In the genomic region with DNA sequence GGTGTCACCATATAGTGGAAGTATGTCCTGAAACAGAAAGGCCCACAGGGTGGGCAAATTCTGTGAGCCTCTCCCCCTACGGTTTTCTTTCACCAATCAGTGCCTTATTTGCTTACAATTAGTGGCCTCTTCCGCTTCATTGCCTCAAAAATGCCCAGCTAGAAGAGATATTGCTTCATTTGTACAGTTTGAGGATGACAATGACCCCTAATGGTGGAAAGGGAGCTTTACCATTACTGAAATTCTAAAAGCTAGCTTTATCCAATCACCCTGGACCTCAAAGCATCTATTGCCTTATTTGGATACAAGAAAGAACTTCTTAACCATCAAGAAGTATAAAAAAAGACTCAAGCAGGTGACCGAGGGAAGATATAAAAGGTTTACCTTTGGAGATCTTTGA, we compare ENCODE assay signal across 12 cellular contexts. TPM values are rescaled to one million over a fixed set of nuclear protein-coding genes. Genes with fewer than 3 reads are reported as not detected.
A peak's percentile ranks its signal among the peaks of the same experiment; 100 is the strongest.
DNase-seq lines count a peak whose midpoint lies in the region; FAIRE-seq and TF ChIP-seq lines count a peak whose summit lies in the region.
"Had no signal": no experiment of that assay in that cellular context is flagged by ENCODE, and none has a peak within 500 bp of the region (broad histone marks: within the 10 kb centered on the region; RNA-seq: fewer than 3 reads in every experiment).

No MANE protein-coding gene starts in this region.

- POLR2A ChIA-PET in GM10248 (lab: Yijun Ruan, JAX) = no interaction called here

- H2AFZ ChIP-seq in OCI-LY3 (ENCODE audit: low read depth, low read length) = no peak overlapping the region

- no peak overlapping the region for H3K27ac Mint-ChIP-seq in endothelial cell (ENCODE audit: unreplicated experiment)
- H3K27ac Mint-ChIP-seq: stimulated activated effector memory CD8-positive, alpha-beta T cell treated with anti-CD3 and anti-CD28 coated beads, Interleukin-12 subunit alpha, Interleukin-12 subunit beta, amount 100 ng/mL, for 72 hours had no signal

- H3K4me2 ChIP-seq in OCI-LY3 (ENCODE audit: low read length) = no peak overlapping the region

- DNase-seq in GM10248 (ENCODE audit: extremely low spot score) (no peak), endothelial cell (ENCODE audit: low spot score) (no peak), prostate gland (ENCODE audit: low spot score) (no peak), NCI-H510A treated with DMSO at 0.1 percent for 48 hours (lab: John Stamatoyannopoulos, UW) (no peak)
- DNase-seq in activated CD4-positive, alpha-beta T cell treated with anti-CD3 and anti-CD28 coated beads for 4 hours = no peak
- DNase-seq in activated T-cell treated with anti-CD3 and anti-CD28 coated beads, Interleukin-2, amount 50 U/mL, for 48 hours = no peak
- DNase-seq: naive B cell; NCI-H226; stimulated activated CD4-positive, alpha-beta T cell treated with anti-CD3 and anti-CD28 coated beads, Interleukin-15, amount 100 ng/mL, for 24 hours had no signal

- H3K9me3 ChIP-seq in OCI-LY3 (ENCODE audit: insufficient read depth, low read length) (no peaks in the 10 kb centered on the region), prostate gland (no peaks in the 10 kb centered on the region)

- peak; percentile 16 for FAIRE-seq in A204.1 (lab: Jason Lieb, UNC)

- CTCF ChIA-PET in GM10248 (lab: Yijun Ruan, JAX) = interaction anchor here (0.9 to 2.5 kb wide), 13 partner anchors 8 to 110 kb away, joined by 3 to 15 read pairs (median 3); no protein-coding TSS in a partner anchor

- no peaks in the 10 kb centered on the region for H4K20me1 ChIP-seq in OCI-LY3 (ENCODE audit: insufficient read depth, low read length)

- H3K79me2 ChIP-seq in OCI-LY3 (ENCODE audit: low read length) = no peaks in the 10 kb centered on the region

- TF ChIP-seq POLR2A in prostate gland (IDR thresholded peaks at IDR 0.05) = no peak

- H3K27ac ChIP-seq in OCI-LY3 (ENCODE audit: low read length) (no peak overlapping the region), prostate gland (no peak overlapping the region)

- H3K27me3 ChIP-seq in OCI-LY3 (ENCODE audit: low read depth, low read length) (no peaks in the 10 kb centered on the region), prostate gland (replicated peaks; ENCODE audit: insufficient read depth) (no peaks in the 10 kb centered on the region)

- intact Hi-C loops in prostate gland (cut with DNase I) = no loop called here

- H3K4me3 ChIP-seq in OCI-LY3 (ENCODE audit: low read length) = no peak overlapping the region
- no peak overlapping the region for H3K4me3 ChIP-seq in prostate gland

- no peaks in the 10 kb centered on the region for H3K27me3 Mint-ChIP-seq in endothelial cell (ENCODE audit: unreplicated experiment)

- no peak overlapping the region for H3K4me3 Mint-ChIP-seq in endothelial cell (ENCODE audit: unreplicated experiment)
- H3K4me3 Mint-ChIP-seq: naive B cell; stimulated activated effector memory CD8-positive, alpha-beta T cell treated with anti-CD3 and anti-CD28 coated beads, Interleukin-12 subunit alpha, Interleukin-12 subunit beta, amount 100 ng/mL, for 72 hours had no signal

- H3K36me3 Mint-ChIP-seq in endothelial cell (ENCODE audit: low read depth, unreplicated experiment) = peaks cover 18% of the 10 kb centered on the region
- H3K36me3 Mint-ChIP-seq: naive B cell; stimulated activated effector memory CD8-positive, alpha-beta T cell treated with anti-CD3 and anti-CD28 coated beads, Interleukin-12 subunit alpha, Interleukin-12 subunit beta, amount 100 ng/mL, for 72 hours had no signal

- H3K4me1 ChIP-seq in OCI-LY3 (ENCODE audit: low read length) (no peaks in the 10 kb centered on the region), prostate gland (replicated peaks) (no peaks in the 10 kb centered on the region)

- no peaks in the 10 kb centered on the region for H3K9me3 Mint-ChIP-seq in endothelial cell (ENCODE audit: unreplicated experiment)
- H3K9me3 Mint-ChIP-seq: naive B cell; stimulated activated effector memory CD8-positive, alpha-beta T cell treated with anti-CD3 and anti-CD28 coated beads, Interleukin-12 subunit alpha, Interleukin-12 subunit beta, amount 100 ng/mL, for 72 hours had no signal

- H3K4me1 Mint-ChIP-seq in endothelial cell (ENCODE audit: unreplicated experiment) = no peaks in the 10 kb centered on the region
- H3K4me1 Mint-ChIP-seq: naive B cell; stimulated activated effector memory CD8-positive, alpha-beta T cell treated with anti-CD3 and anti-CD28 coated beads, Interleukin-12 subunit alpha, Interleukin-12 subunit beta, amount 100 ng/mL, for 72 hours had no signal

- peak; percentile 21 for TF ChIP-seq CTCF in GM10248 (IDR thresholded peaks at IDR 0.05; ENCODE audit: control extremely low read depth, extremely low read depth, low read depth, missing control alignments)
- peak; percentile 47 for TF ChIP-seq CTCF in OCI-LY3 (IDR thresholded peaks at IDR 0.05; ENCODE audit: low read depth, low read length)
- TF ChIP-seq CTCF in endothelial cell (IDR thresholded peaks at IDR 0.05; ENCODE audit: unreplicated experiment) = peak; percentile 20
- TF ChIP-seq CTCF in prostate gland (IDR thresholded peaks at IDR 0.05) = no peak

- H3K36me3 ChIP-seq in OCI-LY3 (replicated peaks; ENCODE audit: low read depth, low read length) (peaks cover 10% of the 10 kb centered on the region), prostate gland (peaks cover 0 to 6% of the 10 kb centered on the region in 2 donors)

- WGBS in prostate gland = 88% methylated on average over 3 of the region's 3 CpGs

- H3K9ac ChIP-seq in OCI-LY3 (ENCODE audit: low read length) = no peak overlapping the region

RNA-seq across cellular contexts. Expression of a gene that starts 49.6 kb away (rescaled TPM):
- total RNA-seq in endothelial cell (ENCODE audit: unreplicated experiment) (0.95 TPM), prostate gland (1 to 10 TPM in 1 of 2 donors, not detected in 1; 3.7 TPM)

Comparison
In these comparisons a context has a peak if more than half of its experiments do, and no peak if none do; other contexts are left out.
1. CTCF ChIP-seq: peak in GM10248 (single experiment), OCI-LY3 (single experiment) and endothelial cell (single experiment); none in prostate gland (0 of 4).